Comparison of ENCODE assay signal across 19 cellular contexts in the genomic region with DNA sequence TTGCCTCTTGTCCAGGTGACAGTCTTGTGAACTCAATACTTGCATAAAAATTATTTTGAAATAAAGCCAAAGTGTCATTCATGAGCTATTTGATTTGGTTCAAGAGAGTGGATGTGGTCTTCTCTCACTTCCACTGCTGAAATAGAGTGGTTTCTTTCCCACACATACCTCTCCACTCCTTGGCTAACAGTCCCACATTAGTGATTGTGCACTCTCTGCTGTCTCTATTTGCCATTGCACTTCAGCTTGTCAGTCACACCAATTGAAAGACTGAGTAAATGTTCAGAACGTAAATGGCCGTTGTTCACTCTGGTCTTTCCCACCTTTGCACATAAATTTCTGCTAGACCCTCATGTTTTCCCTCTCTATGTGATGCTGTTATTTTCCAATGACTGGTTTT.
"Had no signal": no experiment of that assay in that cellular context is flagged by ENCODE, and none has a peak within 500 bp of the region (broad histone marks: within the 10 kb centered on the region; RNA-seq: fewer than 3 reads in every experiment).

No MANE protein-coding gene starts in this region.

- H3K9me3 ChIP-seq: esophagus muscularis mucosa, left ventricle myocardium inferior, spleen, thoracic aorta, upper lobe of left lung had no signal

- DNase-seq: activated gamma-delta T cell treated with Interleukin-2 at 50 U/mL for 16 hours; activated T-cell treated with anti-CD3 and anti-CD28 coated beads, Interleukin-2, amount 50 U/mL, for 1 hour; anterior cingulate cortex; dorsolateral prefrontal cortex; effector memory CD8-positive, alpha-beta T cell; glutamatergic neuron; immature natural killer cell; left ventricle myocardium inferior; mammary epithelial cell; naive thymus-derived CD8-positive, alpha-beta T cell; retina; spleen; stimulated activated CD4-positive, alpha-beta T cell treated with anti-CD3 and anti-CD28 coated beads, Interleukin-4, amount 100 ng/mL, for 1 hour; stimulated activated naive CD4-positive, alpha-beta T cell treated with Interleukin-2 at 50 U/mL for 16 hours; upper lobe of left lung had no signal

- H3K4me3 ChIP-seq: dorsolateral prefrontal cortex, esophagus muscularis mucosa, hepatocyte, left ventricle myocardium inferior, neural progenitor cell, spleen, thoracic aorta, upper lobe of left lung had no signal

- ATAC-seq: effector memory CD8-positive, alpha-beta T cell; naive thymus-derived CD8-positive, alpha-beta T cell had no signal

- H3K27me3 ChIP-seq: dorsolateral prefrontal cortex, esophagus muscularis mucosa, hepatocyte, neural progenitor cell, spleen, upper lobe of left lung had no signal

- H3K27ac ChIP-seq: dorsolateral prefrontal cortex, esophagus muscularis mucosa, hepatocyte, left ventricle myocardium inferior, neural progenitor cell, spleen, thoracic aorta had no signal

- H3K36me3 ChIP-seq: esophagus muscularis mucosa, left ventricle myocardium inferior, neural progenitor cell, thoracic aorta, upper lobe of left lung had no signal

- H3K4me1 ChIP-seq: neural progenitor cell had no signal
